In the genomic region with DNA sequence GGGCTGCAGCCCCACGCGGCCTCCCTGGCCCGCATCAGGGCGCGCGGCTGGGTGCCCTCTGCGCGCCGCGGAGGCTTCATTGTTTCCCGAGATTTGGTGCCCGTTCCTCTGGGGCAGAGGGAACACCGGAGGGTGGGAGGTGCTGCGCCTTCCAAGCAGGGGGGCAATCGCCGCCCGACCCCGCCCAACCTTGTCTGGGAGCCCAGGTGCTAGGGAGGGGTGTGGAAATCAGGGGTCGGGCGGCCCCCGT, we compare ENCODE assay signal across 9 cellular contexts. TPM values are rescaled to one million over a fixed set of nuclear protein-coding genes. Genes with fewer than 3 reads are reported as not detected.
A peak's percentile ranks its signal among the peaks of the same experiment; 100 is the strongest.
DNase-seq lines count a peak whose midpoint lies in the region; ATAC-seq lines count a peak whose summit lies in the region.
"Had no signal": no experiment of that assay in that cellular context is flagged by ENCODE, and none has a peak within 500 bp of the region (broad histone marks: within the 10 kb centered on the region; RNA-seq: fewer than 3 reads in every experiment).

No MANE protein-coding gene starts in this region.

- H3K36me3 ChIP-seq in mesodermal cell (ENCODE audit: control insufficient read depth, insufficient read depth, low read length) = no peaks in the 10 kb centered on the region

- H3K4me3 ChIP-seq in mesodermal cell (ENCODE audit: extremely low read depth, insufficient read depth, low read length, poor library complexity, severe bottlenecking) = peak overlapping the region; percentile 91
- H3K4me3 ChIP-seq: K562 had no signal

- H3K9me3 ChIP-seq in mesodermal cell (ENCODE audit: control insufficient read depth, low read length) = no peaks in the 10 kb centered on the region

- peak; percentile 3 for DNase-seq in stimulated activated CD4-positive, alpha-beta T cell treated with anti-CD3 and anti-CD28 coated beads, Interleukin-12 subunit alpha, Interleukin-12 subunit beta, amount 100 ng/mL, for 4 hours
- no peak for DNase-seq in stimulated activated CD4-positive, alpha-beta T cell treated with anti-CD3 and anti-CD28 coated beads, Interleukin-4, amount 100 ng/mL, for 4 hours
- DNase-seq in cerebellar cortex (ENCODE audit: low spot score) = no peak
- DNase-seq in stimulated activated naive CD4-positive, alpha-beta T cell treated with Interleukin-2 at 50 U/mL for 16 hours (lab: John Stamatoyannopoulos, UW) = no peak

- WGBS in mesodermal cell (ENCODE audit: insufficient coverage in 2 of 2), 2 experiments = 1% methylated on average over 16 to 17 of the region's 21 CpGs

- H3K27ac ChIP-seq in cingulate gyrus (ENCODE audit: low read depth, low read length) (peak overlapping the region; percentile 60), mesodermal cell (ENCODE audit: low read depth, low read length, severe bottlenecking) (peak overlapping the region; percentile 79)

- H3K4me1 ChIP-seq in mesodermal cell (ENCODE audit: control insufficient read depth, insufficient read depth, low read length, poor library complexity, severe bottlenecking) = peaks cover 6% of the 10 kb centered on the region

- ATAC-seq in HG02588 (IDR thresholded peaks at IDR 0.05; ENCODE audit: unreplicated experiment) (no peak), HG02763 (IDR thresholded peaks at IDR 0.05; ENCODE audit: unreplicated experiment) (no peak)

RNA-seq across cellular contexts. Expression of gene NRP1, which starts 1.0 kb away (rescaled TPM):
- polyA plus RNA-seq in mesodermal cell (2013, experiment 1 of 2) = 131 TPM
- polyA plus RNA-seq in mesodermal cell (2013, experiment 2 of 2) = 119 TPM
